In genomic region chr5:102961671-102962070, GRCh38 we compare ENCODE assay signal across 1 cellular context.
TF ChIP-seq lines count a peak whose summit lies in the region.

No MANE protein-coding gene starts in this region.

TF ChIP-seq in IMR-90, 13 proteins besides CTCF, POLR2A, EP300 and RAD21 (continued from another document):
- TF ChIP-seq NFE2L2 (IDR thresholded peaks at IDR 0.05; ENCODE audit: low read depth, low read length) (no peak), ELK1 (IDR thresholded peaks at IDR 0.05; ENCODE audit: borderline replicate concordance, low read depth, low read length) (no peak), BHLHE40 (IDR thresholded peaks at IDR 0.05; ENCODE audit: low read depth, low read length) (no peak), MXI1 (IDR thresholded peaks at IDR 0.05; ENCODE audit: borderline replicate concordance, low read depth, low read length) (no peak), RFX5 (IDR thresholded peaks at IDR 0.05; ENCODE audit: low read depth, low read length) (no peak), MAFK (IDR thresholded peaks at IDR 0.05; ENCODE audit: low read depth, low read length) (no peak), CEBPB (IDR thresholded peaks at IDR 0.05; ENCODE audit: low read depth, low read length) (no peak)
